ENCODE assay signal across 9 cellular contexts in genomic region chr7:151061241-151062110, GRCh38. TPM values are rescaled to one million over a fixed set of nuclear protein-coding genes. Genes with fewer than 3 reads are reported as not detected.
DNase-seq lines count a peak whose midpoint lies in the region; ATAC-seq and TF ChIP-seq lines count a peak whose summit lies in the region.
"Had no signal": no experiment of that assay in that cellular context is flagged by ENCODE, and none has a peak within 500 bp of the region (broad histone marks: within the 10 kb centered on the region; RNA-seq: fewer than 3 reads in every experiment).

No MANE protein-coding gene starts in this region.

- H3K9ac ChIP-seq in subcutaneous abdominal adipose tissue (ENCODE audit: low read length in 5 of 5), result peak overlapping the region in 3 of 5 donors; percentile 11 to 83 (median 71)

- intact Hi-C loops in activated CD4-positive, alpha-beta T cell treated with anti-CD3 and anti-CD28 coated beads, Interleukin-2, amount 10 ng/mL, durations not matched to agents 24 days and 14 days (cut with micrococcal nuclease), result no loop called here
- intact Hi-C loops in activated CD4-positive, alpha-beta memory T cell treated with anti-CD3 and anti-CD28 coated beads for 36 hours (cut with micrococcal nuclease), result no loop called here

- H3K27me3 ChIP-seq in hepatocyte (no peaks in the 10 kb centered on the region), subcutaneous abdominal adipose tissue (ENCODE audit: control insufficient read depth in 5 of 5, insufficient read depth in 4 of 5, low read length in 5 of 5) (no peaks in the 10 kb centered on the region)

- no peak overlapping the region for H2AFZ ChIP-seq in hepatocyte

- POLR2A ChIA-PET in activated CD4-positive, alpha-beta memory T cell treated with anti-CD3 and anti-CD28 coated beads for 36 hours (lab: Charles Lee), result interaction anchor here (1.0 to 1.5 kb wide), 2 partner anchors 10 to 16 kb away, joined by 3 to 4 read pairs; no protein-coding TSS in a partner anchor

- 64% methylated on average over 32 of the region's 33 CpGs for WGBS in hepatocyte (ENCODE audit: low lambda C conversion rate, missing lambda C conversion rate)

- peak overlapping the region; percentile 88 for H3K4me2 ChIP-seq in hepatocyte

- H3K36me3 Mint-ChIP-seq in activated CD4-positive, alpha-beta T cell treated with anti-CD3 and anti-CD28 coated beads, Interleukin-2, amount 10 ng/mL, durations not matched to agents 24 days and 14 days (ENCODE audit: low read depth), result peaks cover 10% of the 10 kb centered on the region
- peaks cover 6% of the 10 kb centered on the region for H3K36me3 Mint-ChIP-seq in activated CD4-positive, alpha-beta memory T cell treated with anti-CD3 and anti-CD28 coated beads for 36 hours

- H3K9me3 Mint-ChIP-seq in activated CD4-positive, alpha-beta T cell treated with anti-CD3 and anti-CD28 coated beads, Interleukin-2, amount 10 ng/mL, durations not matched to agents 24 days and 14 days, result no peaks in the 10 kb centered on the region
- no peaks in the 10 kb centered on the region for H3K9me3 Mint-ChIP-seq in activated CD4-positive, alpha-beta memory T cell treated with anti-CD3 and anti-CD28 coated beads for 36 hours

- H3K4me3 ChIP-seq in hepatocyte (no peak overlapping the region), subcutaneous abdominal adipose tissue (ENCODE audit: low read depth in 1 of 5, low read length in 5 of 5) (no peak overlapping the region)

- H3K4me3 Mint-ChIP-seq in activated CD4-positive, alpha-beta T cell treated with anti-CD3 and anti-CD28 coated beads, Interleukin-2, amount 10 ng/mL, durations not matched to agents 24 days and 14 days, result peak overlapping the region; percentile 99
- peak overlapping the region; percentile 89 for H3K4me3 Mint-ChIP-seq in activated CD4-positive, alpha-beta memory T cell treated with anti-CD3 and anti-CD28 coated beads for 36 hours

- no peaks in the 10 kb centered on the region for H3K9me2 ChIP-seq in hepatocyte (replicated peaks; ENCODE audit: insufficient read depth)

- H3K4me1 ChIP-seq in hepatocyte (ENCODE audit: insufficient read depth) (peaks cover 44% of the 10 kb centered on the region), subcutaneous abdominal adipose tissue (ENCODE audit: control insufficient read depth in 5 of 5, insufficient read depth in 5 of 5, low read length in 5 of 5) (peaks cover 6 to 60% (median 55%) of the 10 kb centered on the region in 5 donors)

- ATAC-seq in HG03025 (IDR thresholded peaks at IDR 0.05; ENCODE audit: low FRiP score, unreplicated experiment), result no peak
- ATAC-seq: right cardiac atrium had no signal

- no peaks in the 10 kb centered on the region for H3K27me3 Mint-ChIP-seq in activated CD4-positive, alpha-beta T cell treated with anti-CD3 and anti-CD28 coated beads, Interleukin-2, amount 10 ng/mL, durations not matched to agents 24 days and 14 days
- no peaks in the 10 kb centered on the region for H3K27me3 Mint-ChIP-seq in activated CD4-positive, alpha-beta memory T cell treated with anti-CD3 and anti-CD28 coated beads for 36 hours

- H4K20me1 ChIP-seq in hepatocyte (ENCODE audit: insufficient read depth, poor library complexity, severe bottlenecking), result peaks cover 27% of the 10 kb centered on the region

- H3K79me2 ChIP-seq in hepatocyte, result peaks cover 53% of the 10 kb centered on the region

- H3K9me3 ChIP-seq in hepatocyte (ENCODE audit: low read depth), result no peaks in the 10 kb centered on the region
- H3K9me3 ChIP-seq in subcutaneous abdominal adipose tissue (ENCODE audit: control insufficient read depth in 5 of 5, low read length in 5 of 5), result no peaks in the 10 kb centered on the region

- no peak for TF ChIP-seq CTCF in hepatocyte (IDR thresholded peaks at IDR 0.05; ENCODE audit: poor library complexity)

- DNase-seq in activated CD4-positive, alpha-beta T cell treated with anti-CD3 and anti-CD28 coated beads, Interleukin-2, amount 10 ng/mL, durations not matched to agents 24 days and 14 days, result no peak
- DNase-seq in activated CD4-positive, alpha-beta T cell treated with anti-CD3 and anti-CD28 coated beads for 4 hours, result no peak
- DNase-seq in activated CD4-positive, alpha-beta memory T cell treated with anti-CD3 and anti-CD28 coated beads for 36 hours, result no peak
- DNase-seq in hepatocyte (ENCODE audit: low spot score) (no peak), GM19238 (ENCODE audit: insufficient read length, low spot score) (no peak), pons (ENCODE audit: low spot score) (no peak)

- H3K36me3 ChIP-seq in hepatocyte (replicated peaks; ENCODE audit: insufficient read depth, low read depth) (no peaks in the 10 kb centered on the region), subcutaneous abdominal adipose tissue (ENCODE audit: control insufficient read depth in 5 of 5, insufficient read depth in 5 of 5, low read length in 5 of 5) (peaks cover 0 to 34% (median 22%) of the 10 kb centered on the region in 5 donors)

- H3K4me1 Mint-ChIP-seq in activated CD4-positive, alpha-beta T cell treated with anti-CD3 and anti-CD28 coated beads, Interleukin-2, amount 10 ng/mL, durations not matched to agents 24 days and 14 days, result peaks cover 33% of the 10 kb centered on the region
- peaks cover 25% of the 10 kb centered on the region for H3K4me1 Mint-ChIP-seq in activated CD4-positive, alpha-beta memory T cell treated with anti-CD3 and anti-CD28 coated beads for 36 hours (ENCODE audit: low read depth)

- H3K27ac Mint-ChIP-seq in activated CD4-positive, alpha-beta T cell treated with anti-CD3 and anti-CD28 coated beads, Interleukin-2, amount 10 ng/mL, durations not matched to agents 24 days and 14 days, result peak overlapping the region; percentile 76
- no peak overlapping the region for H3K27ac Mint-ChIP-seq in activated CD4-positive, alpha-beta memory T cell treated with anti-CD3 and anti-CD28 coated beads for 36 hours

- CTCF ChIA-PET in activated CD4-positive, alpha-beta memory T cell treated with anti-CD3 and anti-CD28 coated beads for 36 hours (lab: Charles Lee), result interaction anchor here (1.7 kb wide), 3 partner anchors 33 to 63 kb away, joined by 7 to 13 read pairs (median 7); partner anchors contain the start of gene ABCB8

- H3K27ac ChIP-seq in hepatocyte, result peak overlapping the region; percentile 97
- peak overlapping the region; percentile 16 for H3K27ac ChIP-seq in subcutaneous abdominal adipose tissue (ENCODE audit: low read depth, low read length)

RNA-seq across cellular contexts. Expression of gene SLC4A2, which starts 2.1 kb away (rescaled TPM):
- 115 and 127 TPM in 2 replicates for total RNA-seq in activated CD4-positive, alpha-beta T cell treated with anti-CD3 and anti-CD28 coated beads, Interleukin-2, amount 10 ng/mL, durations not matched to agents 24 days and 14 days
- 10 to 100 TPM; 46.7 to 50.5 TPM for total RNA-seq in activated CD4-positive, alpha-beta memory T cell treated with anti-CD3 and anti-CD28 coated beads for 36 hours
- 153 and 188 TPM in 2 replicates for total RNA-seq in hepatocyte
- 167 and 175 TPM in 2 replicates for polyA plus RNA-seq in hepatocyte

RNA-seq across cellular contexts. Expression of gene CDK5, which starts 3.8 kb away (rescaled TPM):
- total RNA-seq in activated CD4-positive, alpha-beta T cell treated with anti-CD3 and anti-CD28 coated beads, Interleukin-2, amount 10 ng/mL, durations not matched to agents 24 days and 14 days, result 26.5 and 26.8 TPM in 2 replicates
- total RNA-seq in activated CD4-positive, alpha-beta memory T cell treated with anti-CD3 and anti-CD28 coated beads for 36 hours, result 10 to 100 TPM; 12.8 to 14.1 TPM
- 15.2 and 17.4 TPM in 2 replicates for total RNA-seq in hepatocyte
- polyA plus RNA-seq in hepatocyte, result 29.4 and 39.4 TPM in 2 replicates

RNA-seq across cellular contexts. Expression of gene ASIC3, which starts 13.1 kb away (rescaled TPM):
- total RNA-seq in activated CD4-positive, alpha-beta T cell treated with anti-CD3 and anti-CD28 coated beads, Interleukin-2, amount 10 ng/mL, durations not matched to agents 24 days and 14 days, result 3.5 and 4.0 TPM in 2 replicates
- total RNA-seq in activated CD4-positive, alpha-beta memory T cell treated with anti-CD3 and anti-CD28 coated beads for 36 hours, result 1 to 10 TPM; 5.3 to 7.6 TPM
- 2.9 and 4.5 TPM in 2 replicates for total RNA-seq in hepatocyte
- polyA plus RNA-seq in hepatocyte, result 2.1 and 7.0 TPM in 2 replicates

RNA-seq across cellular contexts. Expression of gene FASTK, which starts 19.1 kb away (rescaled TPM):
- 90.8 and 92.3 TPM in 2 replicates for total RNA-seq in activated CD4-positive, alpha-beta T cell treated with anti-CD3 and anti-CD28 coated beads, Interleukin-2, amount 10 ng/mL, durations not matched to agents 24 days and 14 days
- total RNA-seq in activated CD4-positive, alpha-beta memory T cell treated with anti-CD3 and anti-CD28 coated beads for 36 hours, result 10 to 100 TPM; 56.8 to 57.4 TPM
- total RNA-seq in hepatocyte, result 105 and 107 TPM in 2 replicates
- polyA plus RNA-seq in hepatocyte, result 193 and 202 TPM in 2 replicates

RNA-seq across cellular contexts. Expression of gene TMUB1, which starts 21.8 kb away (rescaled TPM):
- 53.8 and 59.2 TPM in 2 replicates for total RNA-seq in activated CD4-positive, alpha-beta T cell treated with anti-CD3 and anti-CD28 coated beads, Interleukin-2, amount 10 ng/mL, durations not matched to agents 24 days and 14 days
- total RNA-seq in activated CD4-positive, alpha-beta memory T cell treated with anti-CD3 and anti-CD28 coated beads for 36 hours, result 10 to 100 TPM; 53.8 to 60.9 TPM
- total RNA-seq in hepatocyte, result 40.5 and 45.0 TPM in 2 replicates
- 83.1 and 91.9 TPM in 2 replicates for polyA plus RNA-seq in hepatocyte
